Comparison of ENCODE assay signal across 2 cellular contexts in the genomic region with DNA sequence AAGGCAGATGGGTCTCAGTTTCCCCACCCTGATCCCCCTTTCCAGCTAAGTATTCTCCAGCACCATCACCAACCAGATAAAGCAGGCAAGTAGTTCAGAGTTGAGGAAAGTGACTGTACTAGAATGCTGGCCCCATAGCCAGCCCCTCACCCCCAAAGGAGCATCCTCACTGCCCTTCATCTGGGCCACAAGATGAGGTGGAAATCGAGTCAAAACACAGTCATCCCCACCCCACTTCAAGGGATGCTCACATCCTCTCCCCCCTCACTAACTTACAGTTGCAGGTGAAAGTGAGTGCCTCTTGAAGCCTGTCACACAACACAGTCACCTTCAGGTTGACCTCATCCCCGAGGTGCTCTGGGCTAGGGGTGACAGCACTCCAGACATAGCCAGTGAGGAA.
TF ChIP-seq lines count a peak whose summit lies in the region.

No MANE protein-coding gene starts in this region.

TF ChIP-seq in liver, 16 proteins besides CTCF, POLR2A, EP300 and RAD21:
- TF ChIP-seq GABPA (IDR thresholded peaks at IDR 0.05 in 1 of 2, conservative IDR thresholded peaks at IDR 0.05 in 1 of 2) = no peak
- TF ChIP-seq HNF4G (IDR thresholded peaks at IDR 0.05) = no peak
- no peak for TF ChIP-seq NR2F2 (IDR thresholded peaks at IDR 0.05)
- TF ChIP-seq RXRA (IDR thresholded peaks at IDR 0.05) = no peak
- no peak for TF ChIP-seq HNF4A (conservative IDR thresholded peaks at IDR 0.05)
- TF ChIP-seq FOXA2 (IDR thresholded peaks at IDR 0.05) = no peak
- TF ChIP-seq, protein P1, sequence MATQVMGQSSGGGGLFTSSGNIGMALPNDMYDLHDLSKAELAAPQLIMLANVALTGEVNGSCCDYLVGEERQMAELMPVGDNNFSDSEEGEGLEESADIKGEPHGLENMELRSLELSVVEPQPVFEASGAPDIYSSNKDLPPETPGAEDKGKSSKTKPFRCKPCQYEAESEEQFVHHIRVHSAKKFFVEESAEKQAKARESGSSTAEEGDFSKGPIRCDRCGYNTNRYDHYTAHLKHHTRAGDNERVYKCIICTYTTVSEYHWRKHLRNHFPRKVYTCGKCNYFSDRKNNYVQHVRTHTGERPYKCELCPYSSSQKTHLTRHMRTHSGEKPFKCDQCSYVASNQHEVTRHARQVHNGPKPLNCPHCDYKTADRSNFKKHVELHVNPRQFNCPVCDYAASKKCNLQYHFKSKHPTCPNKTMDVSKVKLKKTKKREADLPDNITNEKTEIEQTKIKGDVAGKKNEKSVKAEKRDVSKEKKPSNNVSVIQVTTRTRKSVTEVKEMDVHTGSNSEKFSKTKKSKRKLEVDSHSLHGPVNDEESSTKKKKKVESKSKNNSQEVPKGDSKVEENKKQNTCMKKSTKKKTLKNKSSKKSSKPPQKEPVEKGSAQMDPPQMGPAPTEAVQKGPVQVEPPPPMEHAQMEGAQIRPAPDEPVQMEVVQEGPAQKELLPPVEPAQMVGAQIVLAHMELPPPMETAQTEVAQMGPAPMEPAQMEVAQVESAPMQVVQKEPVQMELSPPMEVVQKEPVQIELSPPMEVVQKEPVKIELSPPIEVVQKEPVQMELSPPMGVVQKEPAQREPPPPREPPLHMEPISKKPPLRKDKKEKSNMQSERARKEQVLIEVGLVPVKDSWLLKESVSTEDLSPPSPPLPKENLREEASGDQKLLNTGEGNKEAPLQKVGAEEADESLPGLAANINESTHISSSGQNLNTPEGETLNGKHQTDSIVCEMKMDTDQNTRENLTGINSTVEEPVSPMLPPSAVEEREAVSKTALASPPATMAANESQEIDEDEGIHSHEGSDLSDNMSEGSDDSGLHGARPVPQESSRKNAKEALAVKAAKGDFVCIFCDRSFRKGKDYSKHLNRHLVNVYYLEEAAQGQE (IDR thresholded peaks at IDR 0.05) = no peak
- no peak for TF ChIP-seq YY1 (IDR thresholded peaks at IDR 0.05)
- TF ChIP-seq TAF1 (conservative IDR thresholded peaks at IDR 0.05) = no peak
- no peak for TF ChIP-seq JUND (IDR thresholded peaks at IDR 0.05)
- TF ChIP-seq EGR1 (IDR thresholded peaks at IDR 0.05; ENCODE audit: low read depth in 2 of 2) = no peak
- TF ChIP-seq, protein P2, sequence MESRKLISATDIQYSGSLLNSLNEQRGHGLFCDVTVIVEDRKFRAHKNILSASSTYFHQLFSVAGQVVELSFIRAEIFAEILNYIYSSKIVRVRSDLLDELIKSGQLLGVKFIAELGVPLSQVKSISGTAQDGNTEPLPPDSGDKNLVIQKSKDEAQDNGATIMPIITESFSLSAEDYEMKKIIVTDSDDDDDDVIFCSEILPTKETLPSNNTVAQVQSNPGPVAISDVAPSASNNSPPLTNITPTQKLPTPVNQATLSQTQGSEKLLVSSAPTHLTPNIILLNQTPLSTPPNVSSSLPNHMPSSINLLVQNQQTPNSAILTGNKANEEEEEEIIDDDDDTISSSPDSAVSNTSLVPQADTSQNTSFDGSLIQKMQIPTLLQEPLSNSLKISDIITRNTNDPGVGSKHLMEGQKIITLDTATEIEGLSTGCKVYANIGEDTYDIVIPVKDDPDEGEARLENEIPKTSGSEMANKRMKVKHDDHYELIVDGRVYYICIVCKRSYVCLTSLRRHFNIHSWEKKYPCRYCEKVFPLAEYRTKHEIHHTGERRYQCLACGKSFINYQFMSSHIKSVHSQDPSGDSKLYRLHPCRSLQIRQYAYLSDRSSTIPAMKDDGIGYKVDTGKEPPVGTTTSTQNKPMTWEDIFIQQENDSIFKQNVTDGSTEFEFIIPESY (IDR thresholded peaks at IDR 0.05) = no peak
- no peak for TF ChIP-seq SP1 (IDR thresholded peaks at IDR 0.05)
- TF ChIP-seq, protein P3, sequence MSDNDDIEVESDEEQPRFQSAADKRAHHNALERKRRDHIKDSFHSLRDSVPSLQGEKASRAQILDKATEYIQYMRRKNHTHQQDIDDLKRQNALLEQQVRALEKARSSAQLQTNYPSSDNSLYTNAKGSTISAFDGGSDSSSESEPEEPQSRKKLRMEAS (IDR thresholded peaks at IDR 0.05) = no peak
- TF ChIP-seq, protein P4, sequence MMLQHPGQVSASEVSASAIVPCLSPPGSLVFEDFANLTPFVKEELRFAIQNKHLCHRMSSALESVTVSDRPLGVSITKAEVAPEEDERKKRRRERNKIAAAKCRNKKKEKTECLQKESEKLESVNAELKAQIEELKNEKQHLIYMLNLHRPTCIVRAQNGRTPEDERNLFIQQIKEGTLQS (IDR thresholded peaks at IDR 0.05) = no peak
- no peak for TF ChIP-seq FOXA1 (IDR thresholded peaks at IDR 0.05)

TF ChIP-seq in HepG2, 621 proteins besides CTCF, POLR2A, EP300 and RAD21:
- TF ChIP-seq RAD51 (IDR thresholded peaks at IDR 0.05; ENCODE audit: borderline replicate concordance) = no peak
- no peak for TF ChIP-seq EHMT2 (IDR thresholded peaks at IDR 0.05; ENCODE audit: borderline replicate concordance, low read depth, low read length)
- TF ChIP-seq CBFB (CRISPR knock-in tag; IDR thresholded peaks at IDR 0.05) = no peak
- TF ChIP-seq, protein P5, sequence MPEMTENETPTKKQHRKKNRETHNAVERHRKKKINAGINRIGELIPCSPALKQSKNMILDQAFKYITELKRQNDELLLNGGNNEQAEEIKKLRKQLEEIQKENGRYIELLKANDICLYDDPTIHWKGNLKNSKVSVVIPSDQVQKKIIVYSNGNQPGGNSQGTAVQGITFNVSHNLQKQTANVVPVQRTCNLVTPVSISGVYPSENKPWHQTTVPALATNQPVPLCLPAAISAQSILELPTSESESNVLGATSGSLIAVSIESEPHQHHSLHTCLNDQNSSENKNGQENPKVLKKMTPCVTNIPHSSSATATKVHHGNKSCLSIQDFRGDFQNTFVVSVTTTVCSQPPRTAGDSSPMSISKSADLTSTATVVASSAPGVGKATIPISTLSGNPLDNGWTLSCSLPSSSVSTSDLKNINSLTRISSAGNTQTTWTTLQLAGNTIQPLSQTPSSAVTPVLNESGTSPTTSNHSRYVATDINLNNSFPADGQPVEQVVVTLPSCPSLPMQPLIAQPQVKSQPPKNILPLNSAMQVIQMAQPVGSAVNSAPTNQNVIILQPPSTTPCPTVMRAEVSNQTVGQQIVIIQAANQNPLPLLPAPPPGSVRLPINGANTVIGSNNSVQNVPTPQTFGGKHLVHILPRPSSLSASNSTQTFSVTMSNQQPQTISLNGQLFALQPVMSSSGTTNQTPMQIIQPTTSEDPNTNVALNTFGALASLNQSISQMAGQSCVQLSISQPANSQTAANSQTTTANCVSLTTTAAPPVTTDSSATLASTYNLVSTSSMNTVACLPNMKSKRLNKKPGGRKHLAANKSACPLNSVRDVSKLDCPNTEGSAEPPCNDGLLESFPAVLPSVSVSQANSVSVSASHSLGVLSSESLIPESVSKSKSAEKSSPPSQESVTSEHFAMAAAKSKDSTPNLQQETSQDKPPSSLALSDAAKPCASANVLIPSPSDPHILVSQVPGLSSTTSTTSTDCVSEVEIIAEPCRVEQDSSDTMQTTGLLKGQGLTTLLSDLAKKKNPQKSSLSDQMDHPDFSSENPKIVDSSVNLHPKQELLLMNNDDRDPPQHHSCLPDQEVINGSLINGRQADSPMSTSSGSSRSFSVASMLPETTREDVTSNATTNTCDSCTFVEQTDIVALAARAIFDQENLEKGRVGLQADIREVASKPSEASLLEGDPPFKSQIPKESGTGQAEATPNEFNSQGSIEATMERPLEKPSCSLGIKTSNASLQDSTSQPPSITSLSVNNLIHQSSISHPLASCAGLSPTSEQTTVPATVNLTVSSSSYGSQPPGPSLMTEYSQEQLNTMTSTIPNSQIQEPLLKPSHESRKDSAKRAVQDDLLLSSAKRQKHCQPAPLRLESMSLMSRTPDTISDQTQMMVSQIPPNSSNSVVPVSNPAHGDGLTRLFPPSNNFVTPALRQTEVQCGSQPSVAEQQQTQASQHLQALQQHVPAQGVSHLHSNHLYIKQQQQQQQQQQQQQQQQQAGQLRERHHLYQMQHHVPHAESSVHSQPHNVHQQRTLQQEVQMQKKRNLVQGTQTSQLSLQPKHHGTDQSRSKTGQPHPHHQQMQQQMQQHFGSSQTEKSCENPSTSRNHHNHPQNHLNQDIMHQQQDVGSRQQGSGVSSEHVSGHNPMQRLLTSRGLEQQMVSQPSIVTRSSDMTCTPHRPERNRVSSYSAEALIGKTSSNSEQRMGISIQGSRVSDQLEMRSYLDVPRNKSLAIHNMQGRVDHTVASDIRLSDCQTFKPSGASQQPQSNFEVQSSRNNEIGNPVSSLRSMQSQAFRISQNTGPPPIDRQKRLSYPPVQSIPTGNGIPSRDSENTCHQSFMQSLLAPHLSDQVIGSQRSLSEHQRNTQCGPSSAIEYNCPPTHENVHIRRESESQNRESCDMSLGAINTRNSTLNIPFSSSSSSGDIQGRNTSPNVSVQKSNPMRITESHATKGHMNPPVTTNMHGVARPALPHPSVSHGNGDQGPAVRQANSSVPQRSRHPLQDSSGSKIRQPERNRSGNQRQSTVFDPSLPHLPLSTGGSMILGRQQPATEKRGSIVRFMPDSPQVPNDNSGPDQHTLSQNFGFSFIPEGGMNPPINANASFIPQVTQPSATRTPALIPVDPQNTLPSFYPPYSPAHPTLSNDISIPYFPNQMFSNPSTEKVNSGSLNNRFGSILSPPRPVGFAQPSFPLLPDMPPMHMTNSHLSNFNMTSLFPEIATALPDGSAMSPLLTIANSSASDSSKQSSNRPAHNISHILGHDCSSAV (CRISPR knock-in tag; IDR thresholded peaks at IDR 0.05; ENCODE audit: borderline replicate concordance) = no peak
- no peak for TF ChIP-seq THYN1 (CRISPR knock-in tag; IDR thresholded peaks at IDR 0.05; ENCODE audit: borderline replicate concordance, low read depth)
- TF ChIP-seq, protein P6, sequence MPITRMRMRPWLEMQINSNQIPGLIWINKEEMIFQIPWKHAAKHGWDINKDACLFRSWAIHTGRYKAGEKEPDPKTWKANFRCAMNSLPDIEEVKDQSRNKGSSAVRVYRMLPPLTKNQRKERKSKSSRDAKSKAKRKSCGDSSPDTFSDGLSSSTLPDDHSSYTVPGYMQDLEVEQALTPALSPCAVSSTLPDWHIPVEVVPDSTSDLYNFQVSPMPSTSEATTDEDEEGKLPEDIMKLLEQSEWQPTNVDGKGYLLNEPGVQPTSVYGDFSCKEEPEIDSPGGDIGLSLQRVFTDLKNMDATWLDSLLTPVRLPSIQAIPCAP (CRISPR knock-in tag; IDR thresholded peaks at IDR 0.05; ENCODE audit: low read depth) = no peak
- no peak for TF ChIP-seq ZNF496 (CRISPR knock-in tag; IDR thresholded peaks at IDR 0.05; ENCODE audit: insufficient replicate concordance)
- no peak for TF ChIP-seq HNRNPLL (IDR thresholded peaks at IDR 0.05; ENCODE audit: low read depth, low read length, poor library complexity, severe bottlenecking)
- TF ChIP-seq, protein P7, sequence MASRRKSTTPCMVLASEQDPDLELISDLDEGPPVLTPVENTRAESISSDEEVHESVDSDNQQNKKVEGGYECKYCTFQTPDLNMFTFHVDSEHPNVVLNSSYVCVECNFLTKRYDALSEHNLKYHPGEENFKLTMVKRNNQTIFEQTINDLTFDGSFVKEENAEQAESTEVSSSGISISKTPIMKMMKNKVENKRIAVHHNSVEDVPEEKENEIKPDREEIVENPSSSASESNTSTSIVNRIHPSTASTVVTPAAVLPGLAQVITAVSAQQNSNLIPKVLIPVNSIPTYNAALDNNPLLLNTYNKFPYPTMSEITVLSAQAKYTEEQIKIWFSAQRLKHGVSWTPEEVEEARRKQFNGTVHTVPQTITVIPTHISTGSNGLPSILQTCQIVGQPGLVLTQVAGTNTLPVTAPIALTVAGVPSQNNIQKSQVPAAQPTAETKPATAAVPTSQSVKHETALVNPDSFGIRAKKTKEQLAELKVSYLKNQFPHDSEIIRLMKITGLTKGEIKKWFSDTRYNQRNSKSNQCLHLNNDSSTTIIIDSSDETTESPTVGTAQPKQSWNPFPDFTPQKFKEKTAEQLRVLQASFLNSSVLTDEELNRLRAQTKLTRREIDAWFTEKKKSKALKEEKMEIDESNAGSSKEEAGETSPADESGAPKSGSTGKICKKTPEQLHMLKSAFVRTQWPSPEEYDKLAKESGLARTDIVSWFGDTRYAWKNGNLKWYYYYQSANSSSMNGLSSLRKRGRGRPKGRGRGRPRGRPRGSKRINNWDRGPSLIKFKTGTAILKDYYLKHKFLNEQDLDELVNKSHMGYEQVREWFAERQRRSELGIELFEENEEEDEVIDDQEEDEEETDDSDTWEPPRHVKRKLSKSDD (CRISPR knock-in tag; IDR thresholded peaks at IDR 0.05; ENCODE audit: low read depth) = no peak
- TF ChIP-seq PRPF4 (IDR thresholded peaks at IDR 0.05; ENCODE audit: low read depth, low read length, poor library complexity, severe bottlenecking) = no peak
- TF ChIP-seq IKZF1 (IDR thresholded peaks at IDR 0.05) = no peak
- TF ChIP-seq, protein P8, sequence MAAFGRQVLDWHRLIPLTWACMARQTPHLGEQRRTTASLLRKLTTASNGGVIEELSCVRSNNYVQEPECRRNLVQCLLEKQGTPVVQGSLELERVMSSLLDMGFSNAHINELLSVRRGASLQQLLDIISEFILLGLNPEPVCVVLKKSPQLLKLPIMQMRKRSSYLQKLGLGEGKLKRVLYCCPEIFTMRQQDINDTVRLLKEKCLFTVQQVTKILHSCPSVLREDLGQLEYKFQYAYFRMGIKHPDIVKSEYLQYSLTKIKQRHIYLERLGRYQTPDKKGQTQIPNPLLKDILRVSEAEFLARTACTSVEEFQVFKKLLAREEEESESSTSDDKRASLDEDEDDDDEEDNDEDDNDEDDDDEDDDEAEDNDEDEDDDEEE (CRISPR knock-in tag; IDR thresholded peaks at IDR 0.05) = no peak
- no peak for TF ChIP-seq JUND (CRISPR knock-in tag; IDR thresholded peaks at IDR 0.05)
- TF ChIP-seq, protein P9, sequence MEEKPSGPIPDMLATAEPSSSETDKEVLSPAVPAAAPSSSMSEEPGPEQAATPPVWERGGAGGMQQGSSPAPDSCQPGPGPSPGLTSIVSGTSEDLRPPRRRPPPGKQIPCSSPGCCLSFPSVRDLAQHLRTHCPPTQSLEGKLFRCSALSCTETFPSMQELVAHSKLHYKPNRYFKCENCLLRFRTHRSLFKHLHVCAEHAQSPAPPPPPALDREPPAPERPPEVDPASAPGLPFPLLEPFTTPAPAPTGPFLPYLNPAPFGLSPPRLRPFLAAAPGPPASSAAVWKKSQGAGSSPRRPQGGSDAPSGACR (CRISPR knock-in tag; IDR thresholded peaks at IDR 0.05) = no peak
- TF ChIP-seq, protein P10, sequence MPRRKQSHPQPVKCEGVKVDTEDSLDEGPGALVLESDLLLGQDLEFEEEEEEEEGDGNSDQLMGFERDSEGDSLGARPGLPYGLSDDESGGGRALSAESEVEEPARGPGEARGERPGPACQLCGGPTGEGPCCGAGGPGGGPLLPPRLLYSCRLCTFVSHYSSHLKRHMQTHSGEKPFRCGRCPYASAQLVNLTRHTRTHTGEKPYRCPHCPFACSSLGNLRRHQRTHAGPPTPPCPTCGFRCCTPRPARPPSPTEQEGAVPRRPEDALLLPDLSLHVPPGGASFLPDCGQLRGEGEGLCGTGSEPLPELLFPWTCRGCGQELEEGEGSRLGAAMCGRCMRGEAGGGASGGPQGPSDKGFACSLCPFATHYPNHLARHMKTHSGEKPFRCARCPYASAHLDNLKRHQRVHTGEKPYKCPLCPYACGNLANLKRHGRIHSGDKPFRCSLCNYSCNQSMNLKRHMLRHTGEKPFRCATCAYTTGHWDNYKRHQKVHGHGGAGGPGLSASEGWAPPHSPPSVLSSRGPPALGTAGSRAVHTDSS (CRISPR knock-in tag; conservative IDR thresholded peaks at IDR 0.05) = no peak
- TF ChIP-seq TEAD3 (CRISPR knock-in tag; optimal IDR thresholded peaks at IDR 0.05; ENCODE audit: borderline replicate concordance) = no peak
TF ChIP-seq in HepG2: peak in this region for 0.
